ENCODE assay signal across 11 cellular contexts in the genomic region with DNA sequence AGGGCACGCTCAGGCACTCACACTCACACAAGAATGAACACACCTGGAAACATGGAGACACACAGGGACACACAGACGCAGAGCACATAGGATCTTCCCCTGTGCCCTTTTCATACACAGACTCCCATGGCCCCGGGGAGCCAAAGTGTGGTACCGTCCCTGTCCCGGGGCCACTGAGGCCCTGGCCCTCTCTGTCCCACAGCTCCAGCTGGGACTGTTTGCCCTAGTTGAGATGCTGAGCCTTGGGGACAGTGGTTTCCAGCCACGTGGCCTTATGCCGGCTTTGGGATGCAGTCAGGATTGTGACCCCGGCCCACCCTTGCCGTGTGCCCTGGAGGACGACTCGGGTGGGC.
DNase-seq lines count a peak whose midpoint lies in the region; TF ChIP-seq lines count a peak whose summit lies in the region.
"Had no signal": no experiment of that assay in that cellular context is flagged by ENCODE, and none has a peak within 500 bp of the region (broad histone marks: within the 10 kb centered on the region; RNA-seq: fewer than 3 reads in every experiment).

No MANE protein-coding gene starts in this region.

- H3K27ac Mint-ChIP-seq in CD4-positive, alpha-beta memory T cell: peak overlapping the region in 5 of 7 donors; percentile 6 to 83 (median 57)
- H3K27ac Mint-ChIP-seq in neural crest cell (ENCODE audit: unreplicated experiment) (peak overlapping the region; percentile 92), nephron progenitor cell (no peak overlapping the region)
- H3K27ac Mint-ChIP-seq: T-helper 2 cell treated with Interferon-gamma antibody and Interleukin-4, amounts not matched to agents 5 μg/mL and 100 μg/mL, for 36 hours; type B pancreatic cell had no signal

- no peaks in the 10 kb centered on the region for H3K79me2 ChIP-seq in OCI-LY1 (ENCODE audit: insufficient read depth, low read length)

- no peak overlapping the region for H2AFZ ChIP-seq in OCI-LY1 (ENCODE audit: low read length)

- peaks cover 0 to 36% of the 10 kb centered on the region in 2 donors for H3K36me3 Mint-ChIP-seq in CD4-positive, alpha-beta memory T cell
- H3K36me3 Mint-ChIP-seq in neural crest cell (ENCODE audit: low read depth): no peaks in the 10 kb centered on the region
- peaks cover 5% of the 10 kb centered on the region for H3K36me3 Mint-ChIP-seq in nephron progenitor cell (ENCODE audit: low read depth)
- H3K36me3 Mint-ChIP-seq: type B pancreatic cell had no signal

- POLR2A ChIA-PET in CD4-positive, alpha-beta memory T cell (lab: Charles Lee; ENCODE audit: partially characterized antibody): no interaction called here

- H3K27ac ChIP-seq in CD4-positive, alpha-beta memory T cell (ENCODE audit: low read depth, low read length): no peak overlapping the region
- H3K27ac ChIP-seq in OCI-LY1 (ENCODE audit: low read depth, low read length, poor library complexity, severe bottlenecking): peak overlapping the region; percentile 87
- peak overlapping the region in 39 of 59 donors; percentile 26 to 85 (median 70) for H3K27ac ChIP-seq in dorsolateral prefrontal cortex
- H3K27ac ChIP-seq: ovary had no signal

- peaks cover 6 to 38% (median 14%) of the 10 kb centered on the region in 4 donors for H3K4me1 Mint-ChIP-seq in CD4-positive, alpha-beta memory T cell
- H3K4me1 Mint-ChIP-seq in neural crest cell (no peaks in the 10 kb centered on the region), nephron progenitor cell (no peaks in the 10 kb centered on the region)

- CTCF ChIA-PET in CD4-positive, alpha-beta memory T cell (lab: Charles Lee; ENCODE audit: partially characterized antibody): interaction anchor here (16.7 kb wide), 1 partner anchor 104 kb away, joined by 423 read pairs; a partner anchor contains a TSS

- no peak overlapping the region for H3K4me3 ChIP-seq in CD4-positive, alpha-beta memory T cell (ENCODE audit: low read length in 2 of 2)
- H3K4me3 ChIP-seq in OCI-LY1 (ENCODE audit: low read depth, low read length, poor library complexity, severe bottlenecking) (no peak overlapping the region), dorsolateral prefrontal cortex (no peak overlapping the region)
- H3K4me3 ChIP-seq: ovary had no signal

- H3K27me3 ChIP-seq in CD4-positive, alpha-beta memory T cell (ENCODE audit: insufficient read depth, low read length): no peaks in the 10 kb centered on the region
- H3K27me3 ChIP-seq in OCI-LY1 (ENCODE audit: insufficient read depth, low read length): no peaks in the 10 kb centered on the region
- no peaks in the 10 kb centered on the region for H3K27me3 ChIP-seq in dorsolateral prefrontal cortex
- H3K27me3 ChIP-seq: ovary had no signal

- no peak for DNase-seq in CD4-positive, alpha-beta memory T cell
- DNase-seq in dorsolateral prefrontal cortex (no peak), neural crest cell (ENCODE audit: low read depth, low spot score) (no peak), NCI-H187 treated with DMSO at 0.1 percent for 48 hours (lab: John Stamatoyannopoulos, UW) (no peak), iPS-NIHi11 (ENCODE audit: low spot score) (no peak), nephron progenitor cell (no peak)
- DNase-seq in stimulated activated CD4-positive, alpha-beta T cell treated with anti-CD3 and anti-CD28 coated beads, Interleukin-12 subunit alpha, Interleukin-12 subunit beta, amount 100 ng/mL, for 4 hours: no peak

- no peaks in the 10 kb centered on the region for H3K9me3 Mint-ChIP-seq in CD4-positive, alpha-beta memory T cell
- H3K9me3 Mint-ChIP-seq in neural crest cell (no peaks in the 10 kb centered on the region), nephron progenitor cell (no peaks in the 10 kb centered on the region)
- H3K9me3 Mint-ChIP-seq: T-helper 2 cell treated with Interferon-gamma antibody and Interleukin-4, amounts not matched to agents 5 μg/mL and 100 μg/mL, for 36 hours; type B pancreatic cell had no signal

- H3K4me2 ChIP-seq in OCI-LY1 (ENCODE audit: low read length): peak overlapping the region; percentile 47

- no peak for TF ChIP-seq CTCF in OCI-LY1 (IDR thresholded peaks at IDR 0.05; ENCODE audit: low read length)
- no peak for TF ChIP-seq CTCF in dorsolateral prefrontal cortex (IDR thresholded peaks at IDR 0.05 in 54 of 56, conservative IDR thresholded peaks at IDR 0.05 in 2 of 56; ENCODE audit: low read depth in 1 of 56, partially characterized antibody in 56 of 56)
- TF ChIP-seq CTCF in neural crest cell (conservative IDR thresholded peaks at IDR 0.05): no peak
- no peak for TF ChIP-seq CTCF in nephron progenitor cell (IDR thresholded peaks at IDR 0.05)

- no peaks in the 10 kb centered on the region for H3K27me3 Mint-ChIP-seq in CD4-positive, alpha-beta memory T cell
- H3K27me3 Mint-ChIP-seq in neural crest cell (ENCODE audit: low read depth): no peaks in the 10 kb centered on the region
- peaks cover 2% of the 10 kb centered on the region for H3K27me3 Mint-ChIP-seq in nephron progenitor cell (ENCODE audit: low read depth, poor library complexity)
- H3K27me3 Mint-ChIP-seq: type B pancreatic cell had no signal

- no peak overlapping the region for H3K4me3 Mint-ChIP-seq in CD4-positive, alpha-beta memory T cell
- H3K4me3 Mint-ChIP-seq in neural crest cell (no peak overlapping the region), nephron progenitor cell (no peak overlapping the region)
- H3K4me3 Mint-ChIP-seq: T-helper 2 cell treated with Interferon-gamma antibody and Interleukin-4, amounts not matched to agents 5 μg/mL and 100 μg/mL, for 36 hours; type B pancreatic cell had no signal

- no peaks in the 10 kb centered on the region for H4K20me1 ChIP-seq in OCI-LY1 (ENCODE audit: insufficient read depth, low read length)

- intact Hi-C loops in CD4-positive, alpha-beta memory T cell (cut with micrococcal nuclease): loop anchor here (1.0 to 10.0 kb wide), 3 partner anchors 39 to 107 kb away; no protein-coding TSS in a partner anchor
- intact Hi-C loops in dorsolateral prefrontal cortex (cut with DNase I): loop anchor here (1.0 to 5.0 kb wide), 3 partner anchors 103 to 324 kb away; no protein-coding TSS in a partner anchor

- H3K9me3 ChIP-seq in CD4-positive, alpha-beta memory T cell (ENCODE audit: control insufficient read depth in 1 of 2, low read length in 2 of 2): no peaks in the 10 kb centered on the region
- no peaks in the 10 kb centered on the region for H3K9me3 ChIP-seq in OCI-LY1 (ENCODE audit: low read length)
- H3K9me3 ChIP-seq: ovary had no signal

- H3F3A ChIP-seq in OCI-LY1 (ENCODE audit: insufficient read depth, low read length): no peaks in the 10 kb centered on the region

- peaks cover 46% of the 10 kb centered on the region for H3K36me3 ChIP-seq in CD4-positive, alpha-beta memory T cell (ENCODE audit: insufficient read depth, low read length)
- peaks cover 91% of the 10 kb centered on the region for H3K36me3 ChIP-seq in OCI-LY1 (ENCODE audit: insufficient read depth, low read length)
- H3K36me3 ChIP-seq: ovary had no signal

- H3K4me1 ChIP-seq in CD4-positive, alpha-beta memory T cell (ENCODE audit: insufficient read depth, low read length): peaks cover 11% of the 10 kb centered on the region
- H3K4me1 ChIP-seq in OCI-LY1 (ENCODE audit: insufficient read depth, low read length, severe bottlenecking): peaks cover 29% of the 10 kb centered on the region

- peak overlapping the region; percentile 61; the same call in 1 of the 2 replicates for H3K9ac ChIP-seq in OCI-LY1 (ENCODE audit: low read length)

- no peaks in the 10 kb centered on the region for H3K9me2 ChIP-seq in OCI-LY1 (ENCODE audit: low read depth, low read length)
